Comparison of ENCODE assay signal across 1 cellular context in genomic region chr11:1988667-1989317, GRCh38.
TF ChIP-seq lines count a peak whose summit lies in the region.

No MANE protein-coding gene starts in this region.

TF ChIP-seq in HepG2, 621 proteins besides CTCF, POLR2A, EP300 and RAD21 (continued from another document):
- no peak for TF ChIP-seq TRAFD1 (CRISPR knock-in tag; IDR thresholded peaks at IDR 0.05; ENCODE audit: borderline replicate concordance)
- TF ChIP-seq SALL2 (CRISPR knock-in tag; IDR thresholded peaks at IDR 0.05): no peak
- TF ChIP-seq CEBPZ (IDR thresholded peaks at IDR 0.05; ENCODE audit: low read length): no peak
- TF ChIP-seq SOX5 (CRISPR knock-in tag; IDR thresholded peaks at IDR 0.05; ENCODE audit: borderline replicate concordance): no peak; the same call in 1 of the 2 replicates
- no peak for TF ChIP-seq PBX3 (CRISPR knock-in tag; IDR thresholded peaks at IDR 0.05; ENCODE audit: borderline replicate concordance)
- no peak for TF ChIP-seq ONECUT2 (CRISPR knock-in tag; IDR thresholded peaks at IDR 0.05)
- TF ChIP-seq RFX1 (IDR thresholded peaks at IDR 0.05): no peak
- TF ChIP-seq SRSF4 (IDR thresholded peaks at IDR 0.05; ENCODE audit: low read depth, low read length, poor library complexity, severe bottlenecking): no peak
- no peak for TF ChIP-seq CSRNP2 (CRISPR knock-in tag; conservative IDR thresholded peaks at IDR 0.05; ENCODE audit: low read depth)
- TF ChIP-seq PAF1 (CRISPR knock-in tag; IDR thresholded peaks at IDR 0.05): 0 out of 2 replicates have a peak, but pooled peaks have one; percentile 85
- no peak for TF ChIP-seq SNRNP70 (IDR thresholded peaks at IDR 0.05; ENCODE audit: low read depth, low read length)
- peak; percentile 33; the same call in 1 of the 2 replicates for TF ChIP-seq PBX2 (CRISPR knock-in tag; IDR thresholded peaks at IDR 0.05)
- no peak for TF ChIP-seq NCOA5 (CRISPR knock-in tag; IDR thresholded peaks at IDR 0.05)
- TF ChIP-seq ZNF777 (CRISPR knock-in tag; IDR thresholded peaks at IDR 0.05): no peak
- TF ChIP-seq ZNF281 (CRISPR knock-in tag; IDR thresholded peaks at IDR 0.05; ENCODE audit: borderline replicate concordance): peak; percentile 55; the same call in 1 of the 2 replicates
- no peak for TF ChIP-seq MTA1 (CRISPR knock-in tag; IDR thresholded peaks at IDR 0.05; ENCODE audit: borderline replicate concordance)
- TF ChIP-seq ZSCAN31 (CRISPR knock-in tag; IDR thresholded peaks at IDR 0.05; ENCODE audit: low read depth): no peak
- no peak for TF ChIP-seq ZNF841 (CRISPR knock-in tag; IDR thresholded peaks at IDR 0.05; ENCODE audit: borderline replicate concordance)
- no peak for TF ChIP-seq ZNF468 (CRISPR knock-in tag; IDR thresholded peaks at IDR 0.05)
- TF ChIP-seq ATF1 (CRISPR knock-in tag; IDR thresholded peaks at IDR 0.05): no peak
- TF ChIP-seq ZBED4 (CRISPR knock-in tag; IDR thresholded peaks at IDR 0.05; ENCODE audit: borderline replicate concordance): peak; percentile 34; the same call in 1 of the 2 replicates
- TF ChIP-seq MEF2D (CRISPR knock-in tag; IDR thresholded peaks at IDR 0.05): no peak
